14 cellular contexts compared by ENCODE assay signal in the genomic region with DNA sequence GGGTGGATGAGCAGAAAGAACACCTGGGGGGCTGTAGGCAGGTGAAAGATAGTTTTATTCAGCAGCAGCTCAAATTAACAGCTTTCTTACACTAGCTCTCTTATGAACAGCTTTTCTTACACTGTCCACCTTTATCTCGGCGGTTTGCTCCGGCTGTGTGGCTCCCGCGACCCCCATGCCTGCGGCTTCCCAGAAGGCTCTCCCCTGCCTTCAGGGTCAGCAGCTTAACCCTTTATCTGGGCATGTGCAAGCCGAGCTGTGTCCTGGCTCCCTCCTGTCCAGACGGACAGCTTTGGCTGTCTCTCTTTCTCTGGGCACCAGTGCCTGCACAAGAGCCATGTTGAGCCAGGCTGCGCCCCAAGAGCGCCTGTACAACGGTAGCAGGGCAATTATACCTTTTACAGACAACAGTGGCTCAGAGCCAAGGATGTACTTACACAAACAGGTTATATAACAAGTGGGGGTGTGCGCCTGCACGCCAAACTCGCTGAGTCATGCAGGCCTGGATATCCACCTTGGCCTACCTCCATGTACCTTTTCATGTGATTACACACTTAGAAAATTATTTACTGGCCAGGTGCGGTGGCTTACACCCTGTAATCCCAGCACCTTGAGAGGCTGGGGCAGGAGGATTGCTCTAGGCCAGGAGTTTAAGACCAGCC.
DNase-seq lines count a peak whose midpoint lies in the region; ATAC-seq and TF ChIP-seq lines count a peak whose summit lies in the region.
"Had no signal": no experiment of that assay in that cellular context is flagged by ENCODE, and none has a peak within 500 bp of the region (broad histone marks: within the 10 kb centered on the region; RNA-seq: fewer than 3 reads in every experiment).

No MANE protein-coding gene starts in this region.

- ATAC-seq in GM19467 (IDR thresholded peaks at IDR 0.05; ENCODE audit: unreplicated experiment) (no peak), GM21447 (IDR thresholded peaks at IDR 0.05; ENCODE audit: unreplicated experiment) (no peak)

- TF ChIP-seq CTCF in GM10266 (IDR thresholded peaks at IDR 0.05; ENCODE audit: control insufficient read depth, insufficient read depth, low read depth, missing control alignments): no peak

- H3K9me3 ChIP-seq in mucosa of rectum (ENCODE audit: control insufficient read depth in 2 of 2, low read length in 2 of 2): no peaks in the 10 kb centered on the region
- H3K9me3 ChIP-seq: left ventricle myocardium inferior had no signal

- peaks cover 0 to 8% of the 10 kb centered on the region in 2 donors for H3K36me3 ChIP-seq in mucosa of rectum (ENCODE audit: control insufficient read depth in 2 of 2, insufficient read depth in 2 of 2, low read length in 2 of 2)

- peaks cover 0 to 17% of the 10 kb centered on the region in 2 donors for H3K4me1 ChIP-seq in mucosa of rectum (ENCODE audit: control insufficient read depth in 2 of 2, insufficient read depth in 2 of 2, low read length in 2 of 2)

- no peak overlapping the region for H3K9ac ChIP-seq in mucosa of rectum (ENCODE audit: low read depth in 1 of 2, low read length in 2 of 2)

- H3K27ac ChIP-seq in mucosa of rectum (ENCODE audit: low read depth in 2 of 2, low read length in 2 of 2): peak overlapping the region; percentile 53 to 67
- H3K27ac ChIP-seq: coronary artery, left ventricle myocardium inferior, SK-N-MC had no signal

- no peak overlapping the region for H3K4me3 ChIP-seq in mucosa of rectum (ENCODE audit: low read length in 2 of 2)
- H3K4me3 ChIP-seq: coronary artery, left ventricle myocardium inferior, SK-N-MC had no signal

- DNase-seq in DMS53 treated with DMSO at 0.1 percent for 48 hours (lab: John Stamatoyannopoulos, UW; ENCODE audit: unreplicated experiment) (peak; percentile 99), NCI-H146 treated with DMSO at 0.1 percent for 48 hours (lab: John Stamatoyannopoulos, UW; ENCODE audit: unreplicated experiment) (peak; percentile 25), cerebellar cortex (ENCODE audit: low spot score) (peak; percentile 64), GM10266 (ENCODE audit: extremely low spot score) (no peak), NOMO-1 (lab: John Stamatoyannopoulos, UW; ENCODE audit: unreplicated experiment in 2 of 2) (no peak)
- DNase-seq: activated naive CD4-positive, alpha-beta T cell treated with Interleukin-2 at 50 U/mL for 16 hours; CD4-positive, alpha-beta memory T cell; left ventricle myocardium inferior; stimulated activated CD4-positive, alpha-beta T cell treated with anti-CD3 and anti-CD28 coated beads, Interleukin-12 subunit alpha, Interleukin-12 subunit beta, amount 100 ng/mL, for 4 hours had no signal

- H3K27me3 ChIP-seq in mucosa of rectum (ENCODE audit: control insufficient read depth in 2 of 2, insufficient read depth in 2 of 2, low read length in 2 of 2): no peaks in the 10 kb centered on the region

Comparison
In these comparisons a context has a peak if more than half of its experiments do, and no peak if none do; other contexts are left out.
1. DNase-seq: peak in DMS53 treated with DMSO at 0.1 percent for 48 hours (single experiment), NCI-H146 treated with DMSO at 0.1 percent for 48 hours (single experiment) and cerebellar cortex (single experiment); none in GM10266 (single experiment) and NOMO-1 (0 of 2).